In the genomic region with DNA sequence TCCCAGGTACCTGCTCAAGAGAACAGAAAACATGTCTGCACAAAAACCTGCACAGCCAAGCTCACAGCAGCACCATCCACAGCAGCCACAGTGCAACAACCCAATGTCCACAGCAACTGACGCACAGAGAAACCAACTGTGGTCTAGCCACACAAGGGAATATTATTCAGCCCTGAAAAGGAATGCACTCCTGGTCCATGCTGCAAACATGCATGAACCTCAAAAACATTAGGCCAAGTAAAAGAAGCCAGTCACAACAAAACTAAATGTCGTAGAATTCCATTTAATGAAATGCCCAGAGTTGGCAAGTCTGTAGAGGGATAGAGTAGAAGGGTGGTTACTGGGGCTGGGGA, we compare ENCODE assay signal across 26 cellular contexts.
"Had no signal": no experiment of that assay in that cellular context is flagged by ENCODE, and none has a peak within 500 bp of the region (broad histone marks: within the 10 kb centered on the region; RNA-seq: fewer than 3 reads in every experiment).

No MANE protein-coding gene starts in this region.

- H3K27me3 ChIP-seq: adrenal gland, foreskin keratinocyte, sigmoid colon, uterus had no signal

- H3K27ac Mint-ChIP-seq: activated naive CD4-positive, alpha-beta T cell treated with anti-CD3 and anti-CD28 coated beads, Interleukin-2, amount 50 U/mL, for 72 hours; dendritic cell treated with granulocyte-macrophage colony-stimulating factor and Interleukin-4, amounts not matched to agents 40 ng/mL and 50 ng/mL, for 4 days; nephron; stimulated activated memory B cell treated with anti-CD40 and anti-IgM and Interleukin-4, amounts not matched to agents 10 μg/mL and 1 μg/mL and 100 μg/mL, for 72 hours; stimulated activated naive CD8-positive, alpha-beta T cell treated with anti-CD3 and anti-CD28 coated beads, Interleukin-15, amount 100 ng/mL, for 72 hours; T-helper 1 cell treated with Interleukin-12 subunit alpha and Interleukin-12 subunit beta and Interleukin-4 antibody, amounts not matched to agents 30 μg/mL and 1 μg/mL, for 36 hours; type B pancreatic cell had no signal

- H3K4me1 ChIP-seq: esophagus muscularis mucosa, left ventricle myocardium inferior, sigmoid colon, uterus had no signal

- H3K4me3 ChIP-seq: adrenal gland, esophagus muscularis mucosa, heart right ventricle, left ventricle myocardium inferior, sigmoid colon, uterus had no signal

- FAIRE-seq: small intestine, TTC549 had no signal

- H3K27ac ChIP-seq: adrenal gland, esophagus muscularis mucosa, foreskin keratinocyte, heart right ventricle, left ventricle myocardium inferior, sigmoid colon, uterus, VCaP had no signal

- H3K9me3 ChIP-seq: uterus had no signal

- H3K4me3 Mint-ChIP-seq: activated T-cell treated with anti-CD3 and anti-CD28 coated beads, Interleukin-2, amount 50 U/mL, for 72 hours; dendritic cell treated with granulocyte-macrophage colony-stimulating factor and Interleukin-4, amounts not matched to agents 40 ng/mL and 50 ng/mL, for 4 days; nephron; stimulated activated memory B cell treated with anti-CD40 and anti-IgM and Interleukin-4, amounts not matched to agents 10 μg/mL and 1 μg/mL and 100 μg/mL, for 72 hours; stimulated activated naive CD8-positive, alpha-beta T cell treated with anti-CD3 and anti-CD28 coated beads, Interleukin-15, amount 100 ng/mL, for 72 hours; T-helper 1 cell treated with Interleukin-12 subunit alpha and Interleukin-12 subunit beta and Interleukin-4 antibody, amounts not matched to agents 30 μg/mL and 1 μg/mL, for 36 hours; type B pancreatic cell had no signal

- H3K36me3 Mint-ChIP-seq: activated naive CD4-positive, alpha-beta T cell treated with anti-CD3 and anti-CD28 coated beads, Interleukin-2, amount 50 U/mL, for 72 hours; stimulated activated memory B cell treated with anti-CD40 and anti-IgM and Interleukin-4, amounts not matched to agents 10 μg/mL and 1 μg/mL and 100 μg/mL, for 72 hours; type B pancreatic cell had no signal

- DNase-seq: activated CD4-positive, alpha-beta T cell treated with anti-CD3 and anti-CD28 coated beads for 4 hours; activated CD4-positive, alpha-beta T cell treated with anti-CD3 and anti-CD28 coated beads, Interleukin-2, amount 50 U/mL, for 4 hours; activated naive CD4-positive, alpha-beta T cell; activated T-cell treated with anti-CD3 and anti-CD28 coated beads for 4 hours; activated T-cell treated with anti-CD3 and anti-CD28 coated beads, Interleukin-2, amount 50 U/mL, for 72 hours; caudate nucleus; heart right ventricle; left ventricle myocardium inferior; sigmoid colon; small intestine; stimulated activated naive CD8-positive, alpha-beta T cell treated with anti-CD3 and anti-CD28 coated beads, Interleukin-15, amount 100 ng/mL, for 72 hours; substantia nigra; SW 1271; T-helper 9 cell; uterus had no signal

- H3K36me3 ChIP-seq: adrenal gland, esophagus muscularis mucosa, heart right ventricle, left ventricle myocardium inferior, sigmoid colon, uterus had no signal

- H3K9me3 Mint-ChIP-seq: dendritic cell treated with granulocyte-macrophage colony-stimulating factor and Interleukin-4, amounts not matched to agents 40 ng/mL and 50 ng/mL, for 4 days; stimulated activated naive CD8-positive, alpha-beta T cell treated with anti-CD3 and anti-CD28 coated beads, Interleukin-15, amount 100 ng/mL, for 72 hours; type B pancreatic cell had no signal

- ATAC-seq: activated naive CD4-positive, alpha-beta T cell treated with anti-CD3 and anti-CD28 coated beads, Interleukin-2, amount 50 U/mL, for 72 hours; activated T-cell treated with anti-CD3 and anti-CD28 coated beads, Interleukin-2, amount 50 U/mL, for 72 hours; foreskin keratinocyte; heart right ventricle; stimulated activated memory B cell treated with anti-CD40 and anti-IgM and Interleukin-4, amounts not matched to agents 10 μg/mL and 1 μg/mL and 100 μg/mL, for 72 hours; stimulated activated naive CD8-positive, alpha-beta T cell treated with anti-CD3 and anti-CD28 coated beads, Interleukin-15, amount 100 ng/mL, for 72 hours had no signal
